Comparison of ENCODE assay signal across 1 cellular context in the genomic region with DNA sequence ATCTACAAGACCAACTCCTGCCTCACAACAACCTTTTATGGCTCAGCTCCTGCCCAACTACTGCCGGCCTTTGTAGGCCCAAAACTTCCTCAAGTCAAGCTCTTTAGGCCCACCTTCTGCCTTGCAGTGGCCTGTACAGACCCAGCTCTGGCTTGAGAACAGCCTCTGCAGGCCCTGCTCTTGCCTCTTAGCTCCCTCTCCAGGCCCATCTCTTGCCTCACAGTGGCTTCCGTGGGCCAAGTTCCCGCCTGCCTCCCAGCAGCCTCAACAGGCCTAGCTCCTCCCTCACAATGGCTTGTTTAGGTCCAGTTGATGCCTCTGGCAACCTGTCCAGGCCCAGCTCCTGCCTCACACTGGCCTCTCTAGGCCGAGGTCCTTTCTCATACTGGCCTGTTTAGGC.
TF ChIP-seq lines count a peak whose summit lies in the region.

No MANE protein-coding gene starts in this region.

TF ChIP-seq in liver, 16 proteins besides CTCF, POLR2A, EP300 and RAD21 (continued from another document):
- TF ChIP-seq, protein P1, sequence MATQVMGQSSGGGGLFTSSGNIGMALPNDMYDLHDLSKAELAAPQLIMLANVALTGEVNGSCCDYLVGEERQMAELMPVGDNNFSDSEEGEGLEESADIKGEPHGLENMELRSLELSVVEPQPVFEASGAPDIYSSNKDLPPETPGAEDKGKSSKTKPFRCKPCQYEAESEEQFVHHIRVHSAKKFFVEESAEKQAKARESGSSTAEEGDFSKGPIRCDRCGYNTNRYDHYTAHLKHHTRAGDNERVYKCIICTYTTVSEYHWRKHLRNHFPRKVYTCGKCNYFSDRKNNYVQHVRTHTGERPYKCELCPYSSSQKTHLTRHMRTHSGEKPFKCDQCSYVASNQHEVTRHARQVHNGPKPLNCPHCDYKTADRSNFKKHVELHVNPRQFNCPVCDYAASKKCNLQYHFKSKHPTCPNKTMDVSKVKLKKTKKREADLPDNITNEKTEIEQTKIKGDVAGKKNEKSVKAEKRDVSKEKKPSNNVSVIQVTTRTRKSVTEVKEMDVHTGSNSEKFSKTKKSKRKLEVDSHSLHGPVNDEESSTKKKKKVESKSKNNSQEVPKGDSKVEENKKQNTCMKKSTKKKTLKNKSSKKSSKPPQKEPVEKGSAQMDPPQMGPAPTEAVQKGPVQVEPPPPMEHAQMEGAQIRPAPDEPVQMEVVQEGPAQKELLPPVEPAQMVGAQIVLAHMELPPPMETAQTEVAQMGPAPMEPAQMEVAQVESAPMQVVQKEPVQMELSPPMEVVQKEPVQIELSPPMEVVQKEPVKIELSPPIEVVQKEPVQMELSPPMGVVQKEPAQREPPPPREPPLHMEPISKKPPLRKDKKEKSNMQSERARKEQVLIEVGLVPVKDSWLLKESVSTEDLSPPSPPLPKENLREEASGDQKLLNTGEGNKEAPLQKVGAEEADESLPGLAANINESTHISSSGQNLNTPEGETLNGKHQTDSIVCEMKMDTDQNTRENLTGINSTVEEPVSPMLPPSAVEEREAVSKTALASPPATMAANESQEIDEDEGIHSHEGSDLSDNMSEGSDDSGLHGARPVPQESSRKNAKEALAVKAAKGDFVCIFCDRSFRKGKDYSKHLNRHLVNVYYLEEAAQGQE (IDR thresholded peaks at IDR 0.05), result no peak
- no peak for TF ChIP-seq GABPA (IDR thresholded peaks at IDR 0.05 in 1 of 2, conservative IDR thresholded peaks at IDR 0.05 in 1 of 2)
- TF ChIP-seq SP1 (IDR thresholded peaks at IDR 0.05), result no peak
- no peak for TF ChIP-seq JUND (IDR thresholded peaks at IDR 0.05)
- TF ChIP-seq RXRA (IDR thresholded peaks at IDR 0.05), result no peak
